In the genomic region with DNA sequence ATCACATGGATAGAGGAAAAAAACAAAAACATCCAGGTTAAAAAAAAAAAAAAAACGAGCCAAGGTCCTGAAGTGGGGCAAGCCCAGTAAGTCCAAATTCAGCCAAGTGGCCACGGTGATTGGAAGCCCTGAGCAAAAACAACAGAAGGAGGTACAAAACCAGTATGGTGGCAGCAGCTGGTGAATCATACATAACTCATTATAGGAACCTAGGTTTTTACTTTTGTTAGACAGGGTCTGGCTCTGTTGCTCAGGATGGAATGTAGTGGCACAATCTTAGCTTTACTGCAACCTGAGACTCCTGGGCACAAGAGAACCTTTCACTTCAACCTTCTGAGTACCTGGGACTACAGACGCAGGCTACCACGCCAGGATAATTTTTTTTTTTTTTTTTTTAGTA, we compare ENCODE assay signal across 26 cellular contexts. TPM values are rescaled to one million over a fixed set of nuclear protein-coding genes. Genes with fewer than 3 reads are reported as not detected.
"Had no signal": no experiment of that assay in that cellular context is flagged by ENCODE, and none has a peak within 500 bp of the region (broad histone marks: within the 10 kb centered on the region; RNA-seq: fewer than 3 reads in every experiment).

No MANE protein-coding gene starts in this region.

- DNase-seq: activated CD4-positive, alpha-beta T cell treated with anti-CD3 and anti-CD28 coated beads for 4 hours; activated CD4-positive, alpha-beta T cell treated with anti-CD3 and anti-CD28 coated beads, Interleukin-2, amount 50 U/mL, for 4 hours; activated CD8-positive, alpha-beta memory T cell treated with anti-CD3 and anti-CD28 coated beads, Interleukin-2, amount 50 U/mL, for 4 hours; activated effector memory CD4-positive, alpha-beta T cell treated with anti-CD3 and anti-CD28 coated beads, Interleukin-2, amount 50 U/mL, for 16 hours; activated naive CD4-positive, alpha-beta T cell treated with Interleukin-2 at 50 U/mL for 16 hours; activated naive CD8-positive, alpha-beta T cell treated with anti-CD3 and anti-CD28 coated beads for 36 hours; brain microvascular endothelial cell; NCI-H1092; NCI-H1417; NCI-H1930; NCI-H345; NCI-H510A; NCI-H526 treated with DMSO at 0.1 percent for 48 hours; NCI-H82; OCI-M1; Right ventricle myocardium superior; SJCRH30; SK-N-SH; T-helper 1 cell; WERI-Rb-1 had no signal

- H3K27me3 ChIP-seq: brain microvascular endothelial cell, cardiac muscle cell, SJCRH30 had no signal

- H3K9ac ChIP-seq: KMS-11, SK-N-SH had no signal

- H3K4me2 ChIP-seq: KMS-11, SK-N-SH had no signal

- H3K36me3 ChIP-seq: brain microvascular endothelial cell, cardiac muscle cell, SJCRH30, WERI-Rb-1 had no signal

- H3K27me3 Mint-ChIP-seq: activated naive CD8-positive, alpha-beta T cell treated with anti-CD3 and anti-CD28 coated beads for 36 hours had no signal

- H3K4me3 Mint-ChIP-seq: activated naive CD8-positive, alpha-beta T cell treated with anti-CD3 and anti-CD28 coated beads for 36 hours; activated T-helper 1 cell treated with anti-CD3 and anti-CD28 coated beads, Interleukin-12 subunit alpha, Interleukin-12 subunit beta, Interleukin-2, Interleukin-4 antibody, amounts not matched to agents 30 ng/mL and 10 ng/mL and 1 ng/mL, durations not matched to agents 14 hours and 24 hours and 36 hours had no signal

- H3K4me1 ChIP-seq: SJCRH30 had no signal

- H3K36me3 Mint-ChIP-seq: activated naive CD8-positive, alpha-beta T cell treated with anti-CD3 and anti-CD28 coated beads for 36 hours had no signal

- H3K9me3 ChIP-seq: SJCRH30, SK-N-SH had no signal

- H3K27ac ChIP-seq: brain microvascular endothelial cell, cardiac muscle cell, KMS-11, RWPE1, SJCRH30, WERI-Rb-1 had no signal

- H3K4me3 ChIP-seq: cardiac muscle cell, SJCRH30 had no signal

- ATAC-seq: Panc1 had no signal

- H3K27ac Mint-ChIP-seq: activated naive CD8-positive, alpha-beta T cell treated with anti-CD3 and anti-CD28 coated beads for 36 hours had no signal

RNA-seq across cellular contexts. Expression of a gene that starts 22.7 kb away (rescaled TPM):
- total RNA-seq: MCF 10A had no signal
